Comparison of ENCODE assay signal across 18 cellular contexts in the genomic region with DNA sequence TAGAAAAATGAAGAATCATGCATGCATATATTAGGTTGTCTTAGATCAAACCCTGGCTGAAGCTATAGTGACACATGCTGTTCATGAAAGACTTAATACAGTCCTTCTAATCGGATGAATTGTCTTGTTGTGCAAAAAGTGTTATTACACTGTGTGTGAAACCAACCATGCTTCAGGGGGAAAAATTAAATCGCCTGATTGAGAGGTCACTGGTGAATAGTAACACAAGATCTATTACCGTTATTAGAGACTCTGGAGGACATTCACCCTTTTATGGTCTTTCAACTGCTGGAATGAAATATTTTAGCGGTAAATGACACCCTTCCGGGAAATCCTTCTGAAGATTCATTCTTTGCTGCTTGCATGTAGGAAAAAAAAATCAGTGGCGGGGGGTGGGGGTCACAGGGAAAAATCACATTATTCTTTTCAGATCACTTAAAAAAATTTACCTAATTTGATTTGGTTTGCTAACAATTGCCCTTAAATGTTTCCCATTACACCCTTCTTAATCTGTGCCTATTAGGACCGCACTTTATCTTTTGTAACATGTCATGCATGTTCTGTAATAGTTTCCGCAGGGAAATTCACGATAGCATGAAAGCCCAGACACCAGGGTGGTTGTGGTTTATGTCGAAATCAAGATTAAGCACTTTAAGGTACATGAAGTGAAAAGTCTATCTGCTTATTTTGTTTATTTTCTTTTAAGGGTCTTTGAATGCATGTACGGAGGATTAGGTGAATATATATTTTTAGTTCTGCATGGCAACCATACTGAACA.
DNase-seq lines count a peak whose midpoint lies in the region; ATAC-seq, FAIRE-seq and TF ChIP-seq lines count a peak whose summit lies in the region.
"Had no signal": no experiment of that assay in that cellular context is flagged by ENCODE, and none has a peak within 500 bp of the region (broad histone marks: within the 10 kb centered on the region; RNA-seq: fewer than 3 reads in every experiment).

No MANE protein-coding gene starts in this region.

- H3K27ac Mint-ChIP-seq in brain, result peak overlapping the region; percentile 70 to 94 (median 87)
- no peak overlapping the region for H3K27ac Mint-ChIP-seq in activated naive CD4-positive, alpha-beta T cell treated with anti-CD3 and anti-CD28 coated beads for 36 hours

- FAIRE-seq in keratinocyte (lab: Jason Lieb, UNC), result peak; percentile 17
- FAIRE-seq: A549 had no signal

- TF ChIP-seq CTCF in brain (conservative IDR thresholded peaks at IDR 0.05) (no peak), keratinocyte (optimal IDR thresholded peaks at IDR 0.05 in 1 of 3, IDR thresholded peaks at IDR 0.05 in 1 of 3, conservative IDR thresholded peaks at IDR 0.05 in 1 of 3; ENCODE audit: extremely low read depth in 1 of 3, insufficient read depth in 2 of 3, low read length in 3 of 3) (no peak)

- no peak overlapping the region for H2AFZ ChIP-seq in keratinocyte (ENCODE audit: control insufficient read depth, low read length)

- H3K4me1 ChIP-seq in keratinocyte (ENCODE audit: control insufficient read depth, extremely low read depth, insufficient read depth, low read length), result no peaks in the 10 kb centered on the region
- H3K4me1 ChIP-seq: A549, Caco-2, HAP-1 had no signal

- DNase-seq in AML-193 (lab: John Stamatoyannopoulos, UW) (peak; percentile 63 to 65), NCI-H2227 (lab: John Stamatoyannopoulos, UW; ENCODE audit: unreplicated experiment) (peak; percentile 25), keratinocyte (ENCODE audit: low read depth, low spot score) (no peak), NCI-H2107 treated with DMSO at 0.1 percent for 48 hours (lab: John Stamatoyannopoulos, UW; ENCODE audit: unreplicated experiment) (no peak), LoVo (ENCODE audit: low spot score) (no peak)
- DNase-seq in activated naive CD4-positive, alpha-beta T cell treated with anti-CD3 and anti-CD28 coated beads for 36 hours, result no peak
- DNase-seq: Caco-2, Karpas-422, MM.1S, NCI-H1105 treated with DMSO at 0.1 percent for 48 hours, NCI-H1694 treated with DMSO at 0.1 percent for 48 hours, NCI-H446 treated with DMSO at 0.1 percent for 48 hours, NCI-H748 treated with DMSO at 0.1 percent for 48 hours had no signal

- no peaks in the 10 kb centered on the region for H3K9me1 ChIP-seq in keratinocyte (ENCODE audit: control insufficient read depth, extremely low read depth, insufficient read depth, low read length)

- H3K9me3 Mint-ChIP-seq in brain, result peaks cover 0 to 3% (median 0%) of the 10 kb centered on the region in 5 experiments
- no peaks in the 10 kb centered on the region for H3K9me3 Mint-ChIP-seq in activated naive CD4-positive, alpha-beta T cell treated with anti-CD3 and anti-CD28 coated beads for 36 hours

- H3K27me3 Mint-ChIP-seq in brain, result no peaks in the 10 kb centered on the region
- no peaks in the 10 kb centered on the region for H3K27me3 Mint-ChIP-seq in activated naive CD4-positive, alpha-beta T cell treated with anti-CD3 and anti-CD28 coated beads for 36 hours (ENCODE audit: low read depth)

- no peak overlapping the region for H3K4me2 ChIP-seq in keratinocyte (ENCODE audit: control insufficient read depth, extremely low read depth, insufficient read depth, low read depth, low read length)
- H3K4me2 ChIP-seq: A549 had no signal

- no peaks in the 10 kb centered on the region for H3K36me3 ChIP-seq in keratinocyte (ENCODE audit: control insufficient read depth in 2 of 2, extremely low read depth in 1 of 2, insufficient read depth in 2 of 2, low read length in 2 of 2)
- H3K36me3 ChIP-seq: HAP-1 had no signal

- H3K27me3 ChIP-seq in keratinocyte (ENCODE audit: control insufficient read depth, extremely low read depth, insufficient read depth, low read length), result no peaks in the 10 kb centered on the region

- H4K20me1 ChIP-seq in keratinocyte (ENCODE audit: control insufficient read depth, extremely low read depth, insufficient read depth, low read length), result no peaks in the 10 kb centered on the region

- no peak overlapping the region for H3K9ac ChIP-seq in keratinocyte (ENCODE audit: control insufficient read depth, extremely low read depth, insufficient read depth, low read length)

- H3K4me3 Mint-ChIP-seq in brain, result peak overlapping the region in 1 of 5 experiments; percentile 58
- H3K4me3 Mint-ChIP-seq in activated naive CD4-positive, alpha-beta T cell treated with anti-CD3 and anti-CD28 coated beads for 36 hours, result no peak overlapping the region

- intact Hi-C loops in activated naive CD4-positive, alpha-beta T cell treated with anti-CD3 and anti-CD28 coated beads for 36 hours (cut with micrococcal nuclease), result no loop called here

- H3K4me1 Mint-ChIP-seq in brain, result peaks cover 44% of the 10 kb centered on the region
- H3K4me1 Mint-ChIP-seq in activated naive CD4-positive, alpha-beta T cell treated with anti-CD3 and anti-CD28 coated beads for 36 hours (ENCODE audit: low read depth), result peaks cover 4% of the 10 kb centered on the region

- ATAC-seq in HG02642 (IDR thresholded peaks at IDR 0.05; ENCODE audit: poor library complexity, unreplicated experiment), result no peak
- ATAC-seq: A549 had no signal

- H3K79me2 ChIP-seq in keratinocyte (ENCODE audit: control insufficient read depth, insufficient read depth, low read length), result no peaks in the 10 kb centered on the region

- peaks cover 16% of the 10 kb centered on the region for H3K36me3 Mint-ChIP-seq in brain
- peaks cover 2% of the 10 kb centered on the region for H3K36me3 Mint-ChIP-seq in activated naive CD4-positive, alpha-beta T cell treated with anti-CD3 and anti-CD28 coated beads for 36 hours (ENCODE audit: low read depth)

- no peaks in the 10 kb centered on the region for H3K9me3 ChIP-seq in keratinocyte (ENCODE audit: control insufficient read depth, low read depth, low read length)
- H3K9me3 ChIP-seq: A549, Caco-2, HAP-1 had no signal

- H3K4me3 ChIP-seq in keratinocyte (ENCODE audit: control insufficient read depth in 2 of 3, extremely low read depth in 1 of 3, insufficient read depth in 2 of 3, low read depth in 1 of 3, low read length in 3 of 3), result no peak overlapping the region
- H3K4me3 ChIP-seq: A549, HAP-1 had no signal

- CTCF ChIA-PET in activated naive CD4-positive, alpha-beta T cell treated with anti-CD3 and anti-CD28 coated beads for 36 hours (lab: Charles Lee), result no interaction called here

- dilution Hi-C loops in keratinocyte (cut with MboI; ENCODE audit: extremely low pct_ligation_motif_present, low sequenced_read_pairs), result no loop called here

- H3K27ac ChIP-seq in keratinocyte (ENCODE audit: control insufficient read depth, insufficient read depth, low read length), result no peak overlapping the region
- H3K27ac ChIP-seq: A549, C4-2B had no signal

Comparison
In these comparisons a context has a peak if more than half of its experiments do, and no peak if none do; other contexts are left out.
1. DNase-seq: peak in AML-193 (2 of 2) and NCI-H2227 (single experiment); none in keratinocyte (single experiment), activated naive CD4-positive, alpha-beta T cell treated with anti-CD3 and anti-CD28 coated beads for 36 hours (single experiment), NCI-H2107 treated with DMSO at 0.1 percent for 48 hours (single experiment) and LoVo (single experiment).